In genomic region chr12:116391501-116391900, GRCh38 we compare ENCODE assay signal across 1 cellular context.
TF ChIP-seq lines count a peak whose summit lies in the region.

No MANE protein-coding gene starts in this region.

TF ChIP-seq in IMR-90, 13 proteins besides CTCF, POLR2A, EP300 and RAD21:
- TF ChIP-seq NFE2L2 (IDR thresholded peaks at IDR 0.05; ENCODE audit: low read depth, low read length) (no peak), RFX5 (IDR thresholded peaks at IDR 0.05; ENCODE audit: low read depth, low read length) (no peak), MAZ (IDR thresholded peaks at IDR 0.05; ENCODE audit: borderline replicate concordance, low read depth, low read length) (no peak), BHLHE40 (IDR thresholded peaks at IDR 0.05; ENCODE audit: low read depth, low read length) (no peak), FOS (IDR thresholded peaks at IDR 0.05; ENCODE audit: low read depth, low read length) (no peak)
